In the genomic region with DNA sequence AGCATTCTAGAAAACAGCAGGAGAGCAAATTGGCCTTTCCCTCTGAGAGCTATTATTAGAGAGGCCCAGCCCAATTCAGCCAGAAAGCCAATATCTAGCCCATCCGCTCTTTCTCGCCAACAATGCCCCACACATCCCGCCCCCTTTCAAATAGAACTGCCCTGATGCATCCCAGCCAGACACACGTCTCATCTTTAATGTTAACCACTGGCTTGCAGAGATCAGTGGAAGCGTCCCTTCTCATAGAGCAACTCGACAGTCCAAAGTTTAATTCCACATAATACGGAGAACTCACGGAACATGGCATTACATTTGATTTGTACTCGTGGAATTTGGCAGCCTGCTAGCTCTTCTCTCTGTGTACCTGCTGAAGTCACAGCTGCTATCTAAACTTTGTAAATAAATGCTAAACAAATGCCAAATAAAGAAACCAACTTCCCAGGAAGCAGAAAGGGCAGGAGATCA, we compare ENCODE assay signal across 12 cellular contexts.
"Had no signal": no experiment of that assay in that cellular context is flagged by ENCODE, and none has a peak within 500 bp of the region (broad histone marks: within the 10 kb centered on the region; RNA-seq: fewer than 3 reads in every experiment).

No MANE protein-coding gene starts in this region.

- H3K4me1 ChIP-seq: colonic mucosa, SJCRH30 had no signal

- H3K9me3 Mint-ChIP-seq: activated T-cell treated with anti-CD3 and anti-CD28 coated beads, Interleukin-2, amount 50 U/mL, for 72 hours had no signal

- H3K27ac ChIP-seq: cardiac muscle cell, colonic mucosa, SJCRH30, VCaP had no signal

- H3K4me3 ChIP-seq: cardiac muscle cell, colonic mucosa, SJCRH30 had no signal

- H3K9me3 ChIP-seq: colonic mucosa, SJCRH30 had no signal

- H3K27ac Mint-ChIP-seq: activated T-cell treated with anti-CD3 and anti-CD28 coated beads, Interleukin-2, amount 50 U/mL, for 72 hours; immature natural killer cell; mesothelial cell of epicardium; stimulated activated naive B cell treated with anti-CD40 and anti-IgM and Interleukin-4, amounts not matched to agents 10 μg/mL and 1 μg/mL and 100 μg/mL, for 72 hours had no signal

- DNase-seq: activated CD4-positive, alpha-beta T cell treated with anti-CD3 and anti-CD28 coated beads, Interleukin-2, amount 50 U/mL, for 4 hours; activated effector memory CD4-positive, alpha-beta T cell treated with anti-CD3 and anti-CD28 coated beads, Interleukin-2, amount 50 U/mL, for 16 hours; activated naive CD4-positive, alpha-beta T cell treated with anti-CD3 and anti-CD28 coated beads, Interleukin-2, amount 50 U/mL, for 16 hours; activated T-cell treated with anti-CD3 and anti-CD28 coated beads, Interleukin-2, amount 50 U/mL, for 72 hours; colonic mucosa; head of caudate nucleus; immature natural killer cell; SJCRH30; stimulated activated naive B cell treated with anti-CD40 and anti-IgM and Interleukin-4, amounts not matched to agents 10 μg/mL and 1 μg/mL and 100 μg/mL, for 72 hours had no signal

- ATAC-seq: activated T-cell treated with anti-CD3 and anti-CD28 coated beads, Interleukin-2, amount 50 U/mL, for 72 hours; stimulated activated naive B cell treated with anti-CD40 and anti-IgM and Interleukin-4, amounts not matched to agents 10 μg/mL and 1 μg/mL and 100 μg/mL, for 72 hours had no signal

- H3K36me3 Mint-ChIP-seq: immature natural killer cell; mesothelial cell of epicardium; stimulated activated naive B cell treated with anti-CD40 and anti-IgM and Interleukin-4, amounts not matched to agents 10 μg/mL and 1 μg/mL and 100 μg/mL, for 72 hours had no signal

- H3K4me3 Mint-ChIP-seq: activated T-cell treated with anti-CD3 and anti-CD28 coated beads, Interleukin-2, amount 50 U/mL, for 72 hours; immature natural killer cell; mesothelial cell of epicardium; stimulated activated naive B cell treated with anti-CD40 and anti-IgM and Interleukin-4, amounts not matched to agents 10 μg/mL and 1 μg/mL and 100 μg/mL, for 72 hours had no signal

- H3K27me3 ChIP-seq: cardiac muscle cell, colonic mucosa, SJCRH30 had no signal

- H3K4me1 Mint-ChIP-seq: immature natural killer cell; mesothelial cell of epicardium; stimulated activated naive B cell treated with anti-CD40 and anti-IgM and Interleukin-4, amounts not matched to agents 10 μg/mL and 1 μg/mL and 100 μg/mL, for 72 hours had no signal

- H3K36me3 ChIP-seq: cardiac muscle cell, colonic mucosa, SJCRH30 had no signal
